In the genomic region with DNA sequence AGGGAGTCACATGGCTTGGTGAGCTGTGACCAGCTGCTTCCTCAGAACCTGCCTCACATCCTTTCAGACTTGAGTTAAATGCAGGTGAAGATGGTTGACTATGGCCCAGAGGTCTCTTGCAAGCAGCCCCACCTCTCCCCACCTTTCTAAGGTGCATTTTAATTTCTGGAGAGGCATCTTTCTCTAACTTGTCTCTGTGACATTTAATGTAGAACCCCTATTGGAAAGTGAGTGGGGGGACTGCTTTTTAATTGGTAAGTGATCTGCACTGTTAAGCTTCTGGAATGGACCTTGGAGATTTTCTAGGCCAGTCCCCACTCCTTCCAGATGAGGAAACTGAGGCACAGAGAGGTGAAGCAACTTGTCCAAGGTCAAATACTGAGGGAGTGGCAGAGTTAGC, we compare ENCODE assay signal across 31 cellular contexts. TPM values are rescaled to one million over a fixed set of nuclear protein-coding genes. Genes with fewer than 3 reads are reported as not detected.
"Had no signal": no experiment of that assay in that cellular context is flagged by ENCODE, and none has a peak within 500 bp of the region (broad histone marks: within the 10 kb centered on the region; RNA-seq: fewer than 3 reads in every experiment).

No MANE protein-coding gene starts in this region.

- H3K27ac ChIP-seq: stomach, suprapubic skin, testis, thoracic aorta, thyroid gland, tibial artery, tibial nerve, transverse colon, upper lobe of left lung, upper lobe of right lung, uterus, vagina had no signal

- H3K27ac Mint-ChIP-seq: stimulated activated effector memory CD8-positive, alpha-beta T cell treated with anti-CD3 and anti-CD28 coated beads, Interleukin-12 subunit alpha, Interleukin-12 subunit beta, amount 100 ng/mL, for 72 hours; stimulated activated memory B cell treated with anti-CD40 and anti-IgM and Interleukin-4, amounts not matched to agents 10 μg/mL and 1 μg/mL and 100 μg/mL, for 72 hours; stimulated activated naive B cell treated with anti-CD40 and anti-IgM and Interleukin-4, amounts not matched to agents 10 μg/mL and 1 μg/mL and 100 μg/mL, for 72 hours; stimulated activated naive CD8-positive, alpha-beta T cell treated with anti-CD3 and anti-CD28 coated beads, Interleukin-15, amount 100 ng/mL, for 72 hours; stimulated activated naive CD8-positive, alpha-beta T cell treated with anti-CD3 and anti-CD28 coated beads, Interleukin-15, Interleukin-2, amounts not matched to agents 100 ng/mL and 50 ng/mL, for 24 hours; type B pancreatic cell had no signal

- H3K36me3 Mint-ChIP-seq: stimulated activated effector memory CD8-positive, alpha-beta T cell treated with anti-CD3 and anti-CD28 coated beads, Interleukin-12 subunit alpha, Interleukin-12 subunit beta, amount 100 ng/mL, for 72 hours; stimulated activated memory B cell treated with anti-CD40 and anti-IgM and Interleukin-4, amounts not matched to agents 10 μg/mL and 1 μg/mL and 100 μg/mL, for 72 hours; type B pancreatic cell had no signal

- H3K4me3 ChIP-seq: stomach, suprapubic skin, testis, thoracic aorta, thyroid gland, tibial artery, tibial nerve, transverse colon, upper lobe of left lung, upper lobe of right lung, uterus, vagina had no signal

- ATAC-seq: stimulated activated effector memory CD8-positive, alpha-beta T cell treated with anti-CD3 and anti-CD28 coated beads, Interleukin-12 subunit alpha, Interleukin-12 subunit beta, amount 100 ng/mL, for 72 hours; stimulated activated memory B cell treated with anti-CD40 and anti-IgM and Interleukin-4, amounts not matched to agents 10 μg/mL and 1 μg/mL and 100 μg/mL, for 72 hours; stimulated activated naive B cell treated with anti-CD40 and anti-IgM and Interleukin-4, amounts not matched to agents 10 μg/mL and 1 μg/mL and 100 μg/mL, for 72 hours; stimulated activated naive CD8-positive, alpha-beta T cell treated with anti-CD3 and anti-CD28 coated beads, Interleukin-15, amount 100 ng/mL, for 72 hours; stimulated activated naive CD8-positive, alpha-beta T cell treated with anti-CD3 and anti-CD28 coated beads, Interleukin-15, Interleukin-2, amounts not matched to agents 100 U/mL and 50 U/mL, for 24 hours; upper lobe of right lung had no signal

- H3K4me1 ChIP-seq: stomach, suprapubic skin, testis, thyroid gland, tibial artery, tibial nerve, transverse colon, upper lobe of left lung, upper lobe of right lung, uterus, vagina had no signal

- H3K4me3 Mint-ChIP-seq: stimulated activated effector memory CD8-positive, alpha-beta T cell treated with anti-CD3 and anti-CD28 coated beads, Interleukin-12 subunit alpha, Interleukin-12 subunit beta, amount 100 ng/mL, for 72 hours; stimulated activated memory B cell treated with anti-CD40 and anti-IgM and Interleukin-4, amounts not matched to agents 10 μg/mL and 1 μg/mL and 100 μg/mL, for 72 hours; stimulated activated naive B cell treated with anti-CD40 and anti-IgM and Interleukin-4, amounts not matched to agents 10 μg/mL and 1 μg/mL and 100 μg/mL, for 72 hours; stimulated activated naive CD8-positive, alpha-beta T cell treated with anti-CD3 and anti-CD28 coated beads, Interleukin-15, amount 100 ng/mL, for 72 hours; stimulated activated naive CD8-positive, alpha-beta T cell treated with anti-CD3 and anti-CD28 coated beads, Interleukin-15, Interleukin-2, amounts not matched to agents 100 ng/mL and 50 ng/mL, for 24 hours; type B pancreatic cell had no signal

- H3K27me3 ChIP-seq: testis, thyroid gland, tibial nerve, upper lobe of left lung, upper lobe of right lung, uterus, vagina had no signal

- H3K9me3 Mint-ChIP-seq: stimulated activated effector memory CD8-positive, alpha-beta T cell treated with anti-CD3 and anti-CD28 coated beads, Interleukin-12 subunit alpha, Interleukin-12 subunit beta, amount 100 ng/mL, for 72 hours; stimulated activated memory B cell treated with anti-CD40 and anti-IgM and Interleukin-4, amounts not matched to agents 10 μg/mL and 1 μg/mL and 100 μg/mL, for 72 hours; stimulated activated naive CD8-positive, alpha-beta T cell treated with anti-CD3 and anti-CD28 coated beads, Interleukin-15, Interleukin-2, amounts not matched to agents 100 ng/mL and 50 ng/mL, for 24 hours; type B pancreatic cell had no signal

- DNase-seq: stimulated activated CD4-positive, alpha-beta T cell treated with anti-CD3 and anti-CD28 coated beads, Interleukin-2, amount 100 ng/mL, for 48 hours; stimulated activated CD4-positive, alpha-beta T cell treated with anti-CD3 and anti-CD28 coated beads, Interleukin-4, amount 100 ng/mL, for 1 hour; stimulated activated CD4-positive, alpha-beta T cell treated with anti-CD3 and anti-CD28 coated beads, Interleukin-4, amount 100 ng/mL, for 24 hours; stimulated activated CD4-positive, alpha-beta T cell treated with anti-CD3 and anti-CD28 coated beads, Interleukin-4, amount 100 ng/mL, for 4 hours; stimulated activated CD8-positive, alpha-beta memory T cell treated with anti-CD3 and anti-CD28 coated beads, Interleukin-4, amount 100 ng/mL, for 48 hours; stimulated activated naive B cell treated with anti-CD40 and anti-IgM and Interleukin-4, amounts not matched to agents 10 μg/mL and 1 μg/mL and 100 μg/mL, for 72 hours; stimulated activated naive CD4-positive, alpha-beta T cell; stimulated activated naive CD4-positive, alpha-beta T cell treated with Interleukin-2 at 50 U/mL for 16 hours; stimulated activated naive CD8-positive, alpha-beta T cell treated with anti-CD3 and anti-CD28 coated beads, Interleukin-15, amount 100 ng/mL, for 72 hours; stimulated activated naive CD8-positive, alpha-beta T cell treated with anti-CD3 and anti-CD28 coated beads, Interleukin-15, Interleukin-2, amounts not matched to agents 100 U/mL and 50 U/mL, for 24 hours; stomach; testis; thyroid gland; tibial artery; transverse colon; trophoblast cell; upper lobe of left lung; upper lobe of right lung; uterus had no signal

- H3K36me3 ChIP-seq: stomach, suprapubic skin, thoracic aorta, thyroid gland, tibial artery, tibial nerve, transverse colon, upper lobe of left lung, upper lobe of right lung, uterus, vagina had no signal

- H3K9me3 ChIP-seq: stomach, suprapubic skin, testis, thoracic aorta, thyroid gland, tibial artery, tibial nerve, transverse colon, upper lobe of left lung, upper lobe of right lung, uterus, vagina had no signal

- H3K4me1 Mint-ChIP-seq: stimulated activated effector memory CD8-positive, alpha-beta T cell treated with anti-CD3 and anti-CD28 coated beads, Interleukin-12 subunit alpha, Interleukin-12 subunit beta, amount 100 ng/mL, for 72 hours had no signal

RNA-seq across cellular contexts. Expression of a gene that starts 37.3 kb away (rescaled TPM):
- total RNA-seq: stomach, subcutaneous adipose tissue, suprapubic skin, temporal lobe, thoracic aorta, thyroid gland, tibial nerve, transverse colon, upper lobe of left lung, upper lobe of right lung, ureter, urinary bladder, uterus, vagina had no signal
- polyA plus RNA-seq: stomach, urinary bladder had no signal
